ENCODE assay signal across 1 cellular context in the genomic region with DNA sequence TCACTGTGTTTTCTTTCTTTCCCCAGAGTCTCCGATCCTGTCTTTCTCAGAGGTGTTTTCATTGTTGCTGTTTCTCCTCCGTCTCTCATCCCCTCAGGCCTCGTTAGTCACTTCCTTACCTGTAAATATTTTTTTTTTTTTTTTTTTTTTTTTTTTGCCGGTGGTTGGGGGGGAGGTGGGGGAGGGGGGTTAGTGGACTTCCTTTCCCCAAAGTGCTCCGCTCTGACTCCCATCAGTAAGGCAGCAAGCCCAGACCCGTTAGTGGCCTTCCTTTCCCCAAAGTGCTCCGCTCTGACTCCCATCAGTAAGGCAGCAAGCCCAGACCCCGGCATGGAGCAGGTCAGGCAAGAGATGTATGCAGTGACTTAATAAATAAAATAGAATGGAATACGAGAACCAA.
TF ChIP-seq lines count a peak whose summit lies in the region.

No MANE protein-coding gene starts in this region.

TF ChIP-seq in K562, 482 proteins besides CTCF, POLR2A, EP300 and RAD21:
- TF ChIP-seq DMBX1 (CRISPR knock-in tag; IDR thresholded peaks at IDR 0.05; ENCODE audit: borderline replicate concordance) (no peak), MYNN (IDR thresholded peaks at IDR 0.05) (no peak), MYNN (CRISPR knock-in tag; IDR thresholded peaks at IDR 0.05) (no peak), XRCC5 (IDR thresholded peaks at IDR 0.05; ENCODE audit: low read depth, low read length) (0 out of 2 replicates have a peak, but pooled peaks have one; percentile 29), CBX3 (IDR thresholded peaks at IDR 0.05; ENCODE audit: borderline replicate concordance in 1 of 2, low read length in 2 of 2) (no peak)
- TF ChIP-seq, protein P1, sequence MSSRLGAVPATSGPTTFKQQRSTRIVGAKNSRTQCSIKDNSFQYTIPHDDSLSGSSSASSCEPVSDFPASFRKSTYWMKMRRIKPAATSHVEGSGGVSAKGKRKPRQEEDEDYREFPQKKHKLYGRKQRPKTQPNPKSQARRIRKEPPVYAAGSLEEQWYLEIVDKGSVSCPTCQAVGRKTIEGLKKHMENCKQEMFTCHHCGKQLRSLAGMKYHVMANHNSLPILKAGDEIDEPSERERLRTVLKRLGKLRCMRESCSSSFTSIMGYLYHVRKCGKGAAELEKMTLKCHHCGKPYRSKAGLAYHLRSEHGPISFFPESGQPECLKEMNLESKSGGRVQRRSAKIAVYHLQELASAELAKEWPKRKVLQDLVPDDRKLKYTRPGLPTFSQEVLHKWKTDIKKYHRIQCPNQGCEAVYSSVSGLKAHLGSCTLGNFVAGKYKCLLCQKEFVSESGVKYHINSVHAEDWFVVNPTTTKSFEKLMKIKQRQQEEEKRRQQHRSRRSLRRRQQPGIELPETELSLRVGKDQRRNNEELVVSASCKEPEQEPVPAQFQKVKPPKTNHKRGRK (tag; IDR thresholded peaks at IDR 0.05), result 0 out of 2 replicates have a peak, but pooled peaks have one; percentile 2
- TF ChIP-seq, protein P2, sequence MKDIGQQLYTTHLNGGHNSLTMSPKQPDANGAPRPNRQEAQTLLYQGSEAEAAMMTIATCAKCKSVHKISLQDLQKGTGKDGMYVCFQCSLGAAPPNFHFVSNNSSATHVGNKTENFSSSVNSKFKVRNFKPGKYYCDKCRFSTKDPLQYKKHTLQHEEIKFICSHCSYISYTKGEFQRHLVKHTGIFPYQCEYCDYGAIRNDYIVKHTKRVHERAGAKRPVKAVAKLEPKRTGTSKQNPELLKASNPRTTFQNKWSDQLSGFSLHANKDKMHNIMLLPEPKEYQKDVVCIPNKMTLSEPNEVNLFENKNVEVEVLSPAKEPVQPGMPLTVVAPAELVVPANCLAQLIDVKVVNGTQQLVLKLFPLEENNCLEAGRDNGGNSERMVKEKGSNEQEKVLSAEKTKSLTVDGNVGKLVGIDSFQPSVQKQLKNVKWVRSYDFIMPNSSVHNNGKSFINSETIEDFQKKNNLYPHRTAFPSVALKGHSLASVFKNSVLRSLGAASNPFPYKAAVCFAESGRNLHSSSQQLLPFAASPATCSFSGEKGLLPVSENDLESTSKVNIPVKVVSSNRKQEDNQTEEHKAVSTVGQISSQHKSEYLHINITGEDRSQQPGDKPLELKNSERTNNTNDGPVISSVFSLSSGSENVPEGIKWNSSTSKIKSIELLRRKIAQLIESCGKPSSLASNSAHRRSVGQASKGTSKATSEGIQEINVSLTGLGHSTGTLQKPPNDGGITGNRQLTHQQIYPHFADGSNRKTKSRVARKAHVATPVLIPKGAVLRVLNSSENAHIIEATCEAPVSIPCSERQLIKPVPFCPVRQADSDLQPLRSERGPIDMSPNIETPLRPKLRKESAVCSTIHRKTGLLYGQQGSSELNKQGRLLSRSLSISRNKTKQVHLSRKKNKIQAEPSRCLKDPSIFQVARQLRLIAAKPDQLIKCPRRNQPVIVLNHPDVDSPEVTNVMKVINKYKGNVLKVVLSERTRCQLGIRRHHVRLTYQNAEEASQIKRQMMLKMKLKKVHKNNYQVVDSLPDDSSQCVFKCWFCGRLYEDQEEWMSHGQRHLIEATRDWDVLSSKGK (CRISPR knock-in tag; IDR thresholded peaks at IDR 0.05), result no peak
TF ChIP-seq in K562: peak in this region for 2.
